ENCODE assay signal across 25 cellular contexts in the genomic region with DNA sequence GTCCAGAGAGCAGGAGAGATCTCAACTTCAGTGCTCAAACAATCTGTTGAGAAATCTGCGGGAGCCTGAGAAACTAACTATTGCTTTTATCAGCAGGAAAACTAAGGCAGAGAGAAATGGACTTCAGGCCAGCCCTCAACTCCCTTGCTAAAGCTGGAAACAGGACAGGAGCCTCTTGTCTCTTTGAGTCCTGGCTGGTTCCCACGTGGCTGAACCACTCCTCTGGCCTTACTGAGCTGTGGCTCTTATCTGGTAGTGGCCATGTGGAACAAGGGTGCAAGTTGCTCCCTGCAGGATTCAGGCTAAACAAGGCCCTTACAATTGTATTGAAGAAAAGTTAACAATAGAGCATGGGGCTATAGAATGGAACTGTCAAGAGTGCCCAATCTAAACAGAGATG.
A peak's percentile ranks its signal among the peaks of the same experiment; 100 is the strongest.
DNase-seq lines count a peak whose midpoint lies in the region; ATAC-seq and TF ChIP-seq lines count a peak whose summit lies in the region.
"Had no signal": no experiment of that assay in that cellular context is flagged by ENCODE, and none has a peak within 500 bp of the region (broad histone marks: within the 10 kb centered on the region; RNA-seq: fewer than 3 reads in every experiment).

No MANE protein-coding gene starts in this region.

- peak; percentile 49 for DNase-seq in activated CD8-positive, alpha-beta memory T cell treated with anti-CD3 and anti-CD28 coated beads, Interleukin-2, amount 50 U/mL, for 48 hours
- DNase-seq in activated CD8-positive, alpha-beta memory T cell treated with anti-CD3 and anti-CD28 coated beads, Interleukin-2, amount 50 U/mL, for 4 hours, result no peak
- DNase-seq in OCI-M1 (lab: John Stamatoyannopoulos, UW) (peak; percentile 31), posterior vena cava (ENCODE audit: low spot score) (peak; percentile 8), psoas muscle (no peak), HEK293T (ENCODE audit: extremely low spot score) (no peak)
- no peak for DNase-seq in activated naive CD8-positive, alpha-beta T cell treated with anti-CD3 and anti-CD28 coated beads, Interleukin-2, amount 10 ng/mL, durations not matched to agents 7 days and 5 days
- DNase-seq: activated CD4-positive, CD25-positive, alpha-beta regulatory T cell; anterior cingulate cortex; CD8-positive, alpha-beta memory T cell; DMS153; effector CD8-positive, alpha-beta T cell; HFFc6; NCI-H2081 treated with DMSO at 0.1 percent for 48 hours; NCI-H226; stimulated activated CD4-positive, alpha-beta T cell treated with anti-CD3 and anti-CD28 coated beads, Interleukin-12 subunit alpha, Interleukin-12 subunit beta, amount 100 ng/mL, for 4 hours; stimulated activated CD4-positive, alpha-beta T cell treated with anti-CD3 and anti-CD28 coated beads, Interleukin-4, amount 100 ng/mL, for 1 hour; T-helper 1 cell had no signal

- peaks cover 0 to 4% of the 10 kb centered on the region in 2 donors for H3K36me3 ChIP-seq in psoas muscle (ENCODE audit: insufficient read depth in 1 of 2, low read depth in 1 of 2)
- H3K36me3 ChIP-seq: right lobe of liver had no signal

- no peak for TF ChIP-seq CTCF in psoas muscle (IDR thresholded peaks at IDR 0.05)

- no peaks in the 10 kb centered on the region for H3K9me3 ChIP-seq in psoas muscle
- H3K9me3 ChIP-seq: right lobe of liver had no signal

- 66 to 80% (median 67%) methylated on average over 2 of the region's 2 CpGs for WGBS in psoas muscle, 3 donors

- H3K4me1 ChIP-seq in psoas muscle, result no peaks in the 10 kb centered on the region
- H3K4me1 ChIP-seq: parathyroid adenoma, right lobe of liver had no signal

- no peaks in the 10 kb centered on the region for H3K27me3 ChIP-seq in psoas muscle (ENCODE audit: insufficient read depth in 3 of 3, low read length in 2 of 3)
- H3K27me3 ChIP-seq: right lobe of liver had no signal

- CTCF ChIA-PET in HEK293T (lab: Yijun Ruan, JAX), result no interaction called here

- no peak overlapping the region for H3K4me3 Mint-ChIP-seq in activated naive CD8-positive, alpha-beta T cell treated with anti-CD3 and anti-CD28 coated beads, Interleukin-2, amount 10 ng/mL, durations not matched to agents 7 days and 5 days
- H3K4me3 Mint-ChIP-seq: CD8-positive, alpha-beta memory T cell; HFFc6; stimulated activated memory B cell treated with anti-CD40 and anti-IgM and Interleukin-4, amounts not matched to agents 10 μg/mL and 1 μg/mL and 100 μg/mL, for 72 hours had no signal

- H3K36me3 Mint-ChIP-seq in activated naive CD8-positive, alpha-beta T cell treated with anti-CD3 and anti-CD28 coated beads, Interleukin-2, amount 10 ng/mL, durations not matched to agents 7 days and 5 days, result no peaks in the 10 kb centered on the region
- H3K36me3 Mint-ChIP-seq: CD8-positive, alpha-beta memory T cell; stimulated activated memory B cell treated with anti-CD40 and anti-IgM and Interleukin-4, amounts not matched to agents 10 μg/mL and 1 μg/mL and 100 μg/mL, for 72 hours had no signal

- peak overlapping the region; percentile 46 for H3K27ac Mint-ChIP-seq in activated naive CD8-positive, alpha-beta T cell treated with anti-CD3 and anti-CD28 coated beads, Interleukin-2, amount 10 ng/mL, durations not matched to agents 7 days and 5 days
- H3K27ac Mint-ChIP-seq: CD8-positive, alpha-beta memory T cell; HFFc6; stimulated activated memory B cell treated with anti-CD40 and anti-IgM and Interleukin-4, amounts not matched to agents 10 μg/mL and 1 μg/mL and 100 μg/mL, for 72 hours had no signal

- no peaks in the 10 kb centered on the region for H3K9me3 Mint-ChIP-seq in activated naive CD8-positive, alpha-beta T cell treated with anti-CD3 and anti-CD28 coated beads, Interleukin-2, amount 10 ng/mL, durations not matched to agents 7 days and 5 days
- H3K9me3 Mint-ChIP-seq: CD8-positive, alpha-beta memory T cell; HFFc6; stimulated activated memory B cell treated with anti-CD40 and anti-IgM and Interleukin-4, amounts not matched to agents 10 μg/mL and 1 μg/mL and 100 μg/mL, for 72 hours had no signal

- no peak overlapping the region for H3K4me3 ChIP-seq in psoas muscle
- H3K4me3 ChIP-seq: GM23248, right lobe of liver had no signal

- POLR2A ChIA-PET in activated naive CD8-positive, alpha-beta T cell treated with anti-CD3 and anti-CD28 coated beads, Interleukin-2, amount 10 ng/mL, durations not matched to agents 7 days and 5 days (lab: Charles Lee), result interaction anchor here (0.9 kb wide), 1 partner anchor 9 kb away, joined by 3 read pairs; no protein-coding TSS in a partner anchor
- POLR2A ChIA-PET in HEK293T (lab: Yijun Ruan, JAX), result no interaction called here

- H3K27ac ChIP-seq in psoas muscle, result no peak overlapping the region
- H3K27ac ChIP-seq: epithelial cell of prostate, HL-60, parathyroid adenoma, right lobe of liver had no signal

- peaks cover 35% of the 10 kb centered on the region for H3K4me1 Mint-ChIP-seq in activated naive CD8-positive, alpha-beta T cell treated with anti-CD3 and anti-CD28 coated beads, Interleukin-2, amount 10 ng/mL, durations not matched to agents 7 days and 5 days

- H3K27me3 Mint-ChIP-seq in activated naive CD8-positive, alpha-beta T cell treated with anti-CD3 and anti-CD28 coated beads, Interleukin-2, amount 10 ng/mL, durations not matched to agents 7 days and 5 days, result peaks cover under 1% of the 10 kb centered on the region

- ATAC-seq in activated naive CD8-positive, alpha-beta T cell treated with anti-CD3 and anti-CD28 coated beads, Interleukin-2, amount 10 ng/mL, durations not matched to agents 7 days and 5 days (ENCODE audit: low read depth), result no peak
- ATAC-seq in psoas muscle (no peak), GM18517 (IDR thresholded peaks at IDR 0.05; ENCODE audit: unreplicated experiment) (no peak)
- ATAC-seq: right lobe of liver; stimulated activated memory B cell treated with anti-CD40 and anti-IgM and Interleukin-4, amounts not matched to agents 10 μg/mL and 1 μg/mL and 100 μg/mL, for 72 hours had no signal

- intact Hi-C loops in posterior vena cava (cut with DNase I) (no loop called here), psoas muscle (cut with DNase I) (loop anchor here in 1 of 2 donors (10.0 kb wide), 1 partner anchor 192 kb away; the partner anchor contains the start of gene CHRNB2)

TF ChIP-seq in HEK293T, 16 proteins besides CTCF, POLR2A, EP300 and RAD21:
- TF ChIP-seq, protein P1, sequence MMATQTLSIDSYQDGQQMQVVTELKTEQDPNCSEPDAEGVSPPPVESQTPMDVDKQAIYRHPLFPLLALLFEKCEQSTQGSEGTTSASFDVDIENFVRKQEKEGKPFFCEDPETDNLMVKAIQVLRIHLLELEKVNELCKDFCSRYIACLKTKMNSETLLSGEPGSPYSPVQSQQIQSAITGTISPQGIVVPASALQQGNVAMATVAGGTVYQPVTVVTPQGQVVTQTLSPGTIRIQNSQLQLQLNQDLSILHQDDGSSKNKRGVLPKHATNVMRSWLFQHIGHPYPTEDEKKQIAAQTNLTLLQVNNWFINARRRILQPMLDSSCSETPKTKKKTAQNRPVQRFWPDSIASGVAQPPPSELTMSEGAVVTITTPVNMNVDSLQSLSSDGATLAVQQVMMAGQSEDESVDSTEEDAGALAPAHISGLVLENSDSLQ (IDR thresholded peaks at IDR 0.05), result no peak
- no peak for TF ChIP-seq HDGF (IDR thresholded peaks at IDR 0.05; ENCODE audit: borderline replicate concordance)
- TF ChIP-seq NFRKB (IDR thresholded peaks at IDR 0.05), result no peak
- TF ChIP-seq SUZ12 (IDR thresholded peaks at IDR 0.05), result no peak
- TF ChIP-seq L3MBTL2 (conservative IDR thresholded peaks at IDR 0.05), result no peak
- TF ChIP-seq TARDBP (IDR thresholded peaks at IDR 0.05), result no peak
- no peak for TF ChIP-seq LEF1 (IDR thresholded peaks at IDR 0.05; ENCODE audit: borderline replicate concordance)
- TF ChIP-seq FOXK2 (IDR thresholded peaks at IDR 0.05), result no peak
- TF ChIP-seq ARNT (IDR thresholded peaks at IDR 0.05), result no peak
- TF ChIP-seq ZNF384 (IDR thresholded peaks at IDR 0.05), result no peak
- TF ChIP-seq FOXA1 (IDR thresholded peaks at IDR 0.05), result no peak
- no peak for TF ChIP-seq CTBP1 (IDR thresholded peaks at IDR 0.05; ENCODE audit: borderline replicate concordance)

Comparison
In these comparisons a context has a peak if more than half of its experiments do, and no peak if none do; other contexts are left out.
1. DNase-seq: peak in activated CD8-positive, alpha-beta memory T cell treated with anti-CD3 and anti-CD28 coated beads, Interleukin-2, amount 50 U/mL, for 48 hours (single experiment), OCI-M1 (single experiment) and posterior vena cava (single experiment); none in activated CD8-positive, alpha-beta memory T cell treated with anti-CD3 and anti-CD28 coated beads, Interleukin-2, amount 50 U/mL, for 4 hours (single experiment), activated naive CD8-positive, alpha-beta T cell treated with anti-CD3 and anti-CD28 coated beads, Interleukin-2, amount 10 ng/mL, durations not matched to agents 7 days and 5 days (single experiment), psoas muscle (0 of 2) and HEK293T (single experiment).